32 cellular contexts compared by ENCODE assay signal in the genomic region with DNA sequence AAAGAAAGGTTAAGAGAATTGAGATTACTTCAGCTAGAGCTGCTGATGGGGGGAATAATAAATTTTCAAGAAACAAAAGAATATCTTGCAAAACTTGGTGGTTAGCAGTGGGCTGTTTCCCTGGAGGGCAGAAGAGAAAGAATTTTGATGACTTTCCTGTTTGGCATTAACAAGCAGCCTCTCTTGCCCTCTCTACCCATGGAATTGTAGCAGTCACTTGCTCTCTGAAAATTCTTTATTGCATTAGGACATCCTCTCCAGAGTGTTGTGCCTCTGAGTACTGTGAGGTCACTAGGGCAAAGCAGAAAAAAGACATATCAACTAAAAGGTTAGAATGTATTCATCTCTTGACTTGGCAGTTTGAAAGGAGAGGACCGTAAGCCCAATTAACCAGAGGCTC.
A peak's percentile ranks its signal among the peaks of the same experiment; 100 is the strongest.
DNase-seq lines count a peak whose midpoint lies in the region; ATAC-seq, FAIRE-seq and TF ChIP-seq lines count a peak whose summit lies in the region.
"Had no signal": no experiment of that assay in that cellular context is flagged by ENCODE, and none has a peak within 500 bp of the region (broad histone marks: within the 10 kb centered on the region; RNA-seq: fewer than 3 reads in every experiment).

No MANE protein-coding gene starts in this region.

- no peak overlapping the region for H3K9ac ChIP-seq in keratinocyte (ENCODE audit: control insufficient read depth, extremely low read depth, insufficient read depth, low read length)
- H3K9ac ChIP-seq: neural progenitor cell had no signal

- H3K9me3 Mint-ChIP-seq in MCF 10A (ENCODE audit: unreplicated experiment) = no peaks in the 10 kb centered on the region
- no peaks in the 10 kb centered on the region for H3K9me3 Mint-ChIP-seq in activated CD4-positive, alpha-beta T cell treated with anti-CD3 and anti-CD28 coated beads for 36 hours (ENCODE audit: low read depth)
- H3K9me3 Mint-ChIP-seq: activated naive CD8-positive, alpha-beta T cell treated with anti-CD3 and anti-CD28 coated beads for 36 hours; CD8-positive, alpha-beta memory T cell; stimulated activated memory B cell treated with anti-CD40 and anti-IgM and Interleukin-4, amounts not matched to agents 10 μg/mL and 1 μg/mL and 100 μg/mL, for 72 hours; T-cell had no signal

- no peaks in the 10 kb centered on the region for H3K9me3 ChIP-seq in PC-9 (ENCODE audit: insufficient read depth, low read depth)
- no peaks in the 10 kb centered on the region for H3K9me3 ChIP-seq in keratinocyte (ENCODE audit: control insufficient read depth, low read depth, low read length)
- H3K9me3 ChIP-seq in SJCRH30 (replicated peaks) = no peaks in the 10 kb centered on the region
- H3K9me3 ChIP-seq: heart left ventricle, upper lobe of right lung had no signal

- H2AFZ ChIP-seq in PC-9 = 0 out of 2 replicates have a peak overlapping the region, but pooled peaks have one; percentile 27
- H2AFZ ChIP-seq in keratinocyte (ENCODE audit: control insufficient read depth, low read length) = no peak overlapping the region
- H2AFZ ChIP-seq: neural progenitor cell had no signal

- H4K20me1 ChIP-seq in PC-9 (ENCODE audit: insufficient read depth) (no peaks in the 10 kb centered on the region), keratinocyte (ENCODE audit: control insufficient read depth, extremely low read depth, insufficient read depth, low read length) (no peaks in the 10 kb centered on the region)

- dilution Hi-C loops in keratinocyte (cut with MboI; ENCODE audit: extremely low pct_ligation_motif_present, low sequenced_read_pairs) = no loop called here

- H3K4me1 ChIP-seq in PC-9 (replicated peaks; ENCODE audit: insufficient read depth) = peaks cover 50% of the 10 kb centered on the region
- H3K4me1 ChIP-seq in keratinocyte (ENCODE audit: control insufficient read depth, extremely low read depth, insufficient read depth, low read length) = peaks cover 45% of the 10 kb centered on the region
- no peaks in the 10 kb centered on the region for H3K4me1 ChIP-seq in SJCRH30
- H3K4me1 ChIP-seq: heart left ventricle, neural progenitor cell, upper lobe of right lung had no signal

- H3K4me3 ChIP-seq in PC-9 (no peak overlapping the region), keratinocyte (ENCODE audit: control insufficient read depth in 2 of 3, extremely low read depth in 1 of 3, insufficient read depth in 2 of 3, low read depth in 1 of 3, low read length in 3 of 3) (no peak overlapping the region), SJCRH30 (no peak overlapping the region)
- H3K4me3 ChIP-seq: dorsolateral prefrontal cortex, heart left ventricle, neural progenitor cell, upper lobe of right lung had no signal

- CTCF ChIA-PET in PC-9 (lab: Charles Lee) (no interaction called here), MCF 10A (lab: Yijun Ruan, JAX) (no interaction called here)
- CTCF ChIA-PET in activated CD4-positive, alpha-beta T cell treated with anti-CD3 and anti-CD28 coated beads for 36 hours (lab: Charles Lee) = interaction anchor here (0.6 kb wide), 1 partner anchor 44 kb away, joined by 3 read pairs; no protein-coding TSS in a partner anchor

- ATAC-seq in activated CD4-positive, alpha-beta T cell treated with anti-CD3 and anti-CD28 coated beads for 36 hours = no peak
- ATAC-seq: activated CD8-positive, alpha-beta T cell treated with anti-CD3 and anti-CD28 coated beads, Interleukin-2, amount 10 ng/mL, durations not matched to agents 7 days and 5 days; heart left ventricle; HepG2; sciatic nerve; stimulated activated memory B cell treated with anti-CD40 and anti-IgM and Interleukin-4, amounts not matched to agents 10 μg/mL and 1 μg/mL and 100 μg/mL, for 72 hours; T-cell; upper lobe of right lung had no signal

- H3K79me2 ChIP-seq in PC-9 (ENCODE audit: low read depth) (no peaks in the 10 kb centered on the region), keratinocyte (ENCODE audit: control insufficient read depth, insufficient read depth, low read length) (no peaks in the 10 kb centered on the region)

- H3K27ac Mint-ChIP-seq in MCF 10A (ENCODE audit: low read depth, unreplicated experiment) = no peak overlapping the region
- no peak overlapping the region for H3K27ac Mint-ChIP-seq in activated CD4-positive, alpha-beta T cell treated with anti-CD3 and anti-CD28 coated beads for 36 hours
- H3K27ac Mint-ChIP-seq: activated CD8-positive, alpha-beta T cell treated with anti-CD3 and anti-CD28 coated beads, Interleukin-2, amount 10 ng/mL, durations not matched to agents 7 days and 5 days; activated naive CD8-positive, alpha-beta T cell treated with anti-CD3 and anti-CD28 coated beads for 36 hours; B cell; CD8-positive, alpha-beta memory T cell; neural progenitor cell; stimulated activated memory B cell treated with anti-CD40 and anti-IgM and Interleukin-4, amounts not matched to agents 10 μg/mL and 1 μg/mL and 100 μg/mL, for 72 hours; T-cell had no signal

- H3K36me3 ChIP-seq in PC-9 (ENCODE audit: low read depth) = no peaks in the 10 kb centered on the region
- no peaks in the 10 kb centered on the region for H3K36me3 ChIP-seq in keratinocyte (ENCODE audit: control insufficient read depth in 2 of 2, extremely low read depth in 1 of 2, insufficient read depth in 2 of 2, low read length in 2 of 2)
- H3K36me3 ChIP-seq in SJCRH30 = no peaks in the 10 kb centered on the region
- H3K36me3 ChIP-seq: heart left ventricle, neural progenitor cell, upper lobe of right lung had no signal

- no peaks in the 10 kb centered on the region for H3K27me3 Mint-ChIP-seq in MCF 10A (ENCODE audit: insufficient read depth, unreplicated experiment)
- H3K27me3 Mint-ChIP-seq in activated CD4-positive, alpha-beta T cell treated with anti-CD3 and anti-CD28 coated beads for 36 hours = peaks cover 9% of the 10 kb centered on the region
- H3K27me3 Mint-ChIP-seq: activated naive CD8-positive, alpha-beta T cell treated with anti-CD3 and anti-CD28 coated beads for 36 hours; B cell had no signal

- peaks cover 36% of the 10 kb centered on the region for H3K4me1 Mint-ChIP-seq in MCF 10A (ENCODE audit: insufficient read depth, unreplicated experiment)
- no peaks in the 10 kb centered on the region for H3K4me1 Mint-ChIP-seq in activated CD4-positive, alpha-beta T cell treated with anti-CD3 and anti-CD28 coated beads for 36 hours
- H3K4me1 Mint-ChIP-seq: activated naive CD8-positive, alpha-beta T cell treated with anti-CD3 and anti-CD28 coated beads for 36 hours; CD8-positive, alpha-beta memory T cell; neural progenitor cell; T-cell had no signal

- no peaks in the 10 kb centered on the region for H3K9me1 ChIP-seq in keratinocyte (ENCODE audit: control insufficient read depth, extremely low read depth, insufficient read depth, low read length)

- no peak overlapping the region for H3K4me3 Mint-ChIP-seq in MCF 10A (ENCODE audit: unreplicated experiment)
- no peak overlapping the region for H3K4me3 Mint-ChIP-seq in activated CD4-positive, alpha-beta T cell treated with anti-CD3 and anti-CD28 coated beads for 36 hours
- H3K4me3 Mint-ChIP-seq: activated CD8-positive, alpha-beta T cell treated with anti-CD3 and anti-CD28 coated beads, Interleukin-2, amount 10 ng/mL, durations not matched to agents 7 days and 5 days; activated naive CD8-positive, alpha-beta T cell treated with anti-CD3 and anti-CD28 coated beads for 36 hours; B cell; CD8-positive, alpha-beta memory T cell; neural progenitor cell; stimulated activated memory B cell treated with anti-CD40 and anti-IgM and Interleukin-4, amounts not matched to agents 10 μg/mL and 1 μg/mL and 100 μg/mL, for 72 hours; T-cell had no signal

- H3K27ac ChIP-seq in PC-9 = peak overlapping the region; percentile 71
- H3K27ac ChIP-seq in keratinocyte (ENCODE audit: control insufficient read depth, insufficient read depth, low read length) = no peak overlapping the region
- no peak overlapping the region for H3K27ac ChIP-seq in SJCRH30
- H3K27ac ChIP-seq: dorsolateral prefrontal cortex, heart left ventricle, neural progenitor cell, upper lobe of right lung had no signal

- peaks cover 23% of the 10 kb centered on the region for H3F3A ChIP-seq in PC-9 (ENCODE audit: insufficient read depth, low read depth)

- FAIRE-seq in keratinocyte (lab: Jason Lieb, UNC) = peak; percentile 66
- FAIRE-seq: HepG2 had no signal

- H3K27me3 ChIP-seq in PC-9 (ENCODE audit: insufficient read depth, low read depth) (no peaks in the 10 kb centered on the region), keratinocyte (ENCODE audit: control insufficient read depth, extremely low read depth, insufficient read depth, low read length) (no peaks in the 10 kb centered on the region), SJCRH30 (no peaks in the 10 kb centered on the region)
- H3K27me3 ChIP-seq: neural progenitor cell, upper lobe of right lung had no signal

- no peaks in the 10 kb centered on the region for H3K9me2 ChIP-seq in PC-9 (ENCODE audit: insufficient read depth)

- H3K36me3 Mint-ChIP-seq in MCF 10A (ENCODE audit: insufficient read depth, unreplicated experiment) = no peaks in the 10 kb centered on the region
- H3K36me3 Mint-ChIP-seq in activated CD4-positive, alpha-beta T cell treated with anti-CD3 and anti-CD28 coated beads for 36 hours (ENCODE audit: low read depth) = no peaks in the 10 kb centered on the region
- H3K36me3 Mint-ChIP-seq: activated naive CD8-positive, alpha-beta T cell treated with anti-CD3 and anti-CD28 coated beads for 36 hours; CD8-positive, alpha-beta memory T cell; neural progenitor cell; T-cell had no signal

- BruUV-seq in PC-9 (replicated peaks; lab: Mats Ljungman, UMichigan) (no TSS peak), MCF 10A (replicated peaks; lab: Mats Ljungman, UMichigan) (no TSS peak)

- peak overlapping the region; percentile 56 for H3K4me2 ChIP-seq in PC-9
- peak overlapping the region; percentile 42 for H3K4me2 ChIP-seq in keratinocyte (ENCODE audit: control insufficient read depth, extremely low read depth, insufficient read depth, low read depth, low read length)
- H3K4me2 ChIP-seq: neural progenitor cell had no signal

- POLR2A ChIA-PET in PC-9 (lab: Charles Lee; ENCODE audit: unreplicated experiment) (interaction anchor here (0.5 to 0.6 kb wide), 2 partner anchors 58 to 73 kb away, joined by 3 to 4 read pairs; no protein-coding TSS in a partner anchor), MCF 10A (lab: Yijun Ruan, JAX) (interaction anchor here (2.2 kb wide), 1 partner anchor 16 kb away, joined by 4 read pairs; no protein-coding TSS in a partner anchor)
- POLR2A ChIA-PET in activated CD4-positive, alpha-beta T cell treated with anti-CD3 and anti-CD28 coated beads for 36 hours (lab: Charles Lee) = no interaction called here

- DNase-seq in ELR (ENCODE audit: low read depth) (peak; percentile 39), PC-9 (peak; percentile 16 to 91), MCF 10A (ENCODE audit: unreplicated experiment) (peak; percentile 47), keratinocyte (ENCODE audit: low read depth, low spot score) (no peak), SJCRH30 (no peak), GDM1 (lab: John Stamatoyannopoulos, UW) (no peak), NCI-H2227 (lab: John Stamatoyannopoulos, UW; ENCODE audit: unreplicated experiment) (no peak)
- no peak for DNase-seq in activated CD4-positive, alpha-beta T cell treated with anti-CD3 and anti-CD28 coated beads for 36 hours
- DNase-seq: activated CD8-positive, alpha-beta T cell treated with anti-CD3 and anti-CD28 coated beads, Interleukin-2, amount 10 ng/mL, durations not matched to agents 7 days and 5 days; activated effector memory CD4-positive, alpha-beta T cell treated with Interleukin-2 at 50 U/mL for 16 hours; activated naive CD8-positive, alpha-beta T cell treated with anti-CD3 and anti-CD28 coated beads for 36 hours; activated T-cell treated with anti-CD3 and anti-CD28 coated beads for 4 hours; CD8-positive, alpha-beta memory T cell; cerebellar nuclear complex; DMS153; dorsolateral prefrontal cortex; HCEC 1CT; heart left ventricle; Karpas-422; MV-4-11; NCI-H524; posterior cingulate gyrus; SHP77 treated with DMSO at 0.1 percent for 48 hours; stimulated activated CD4-positive, alpha-beta T cell treated with anti-CD3 and anti-CD28 coated beads, Interleukin-4, amount 100 ng/mL, for 24 hours; substantia nigra; T-cell; upper lobe of right lung had no signal

- intact Hi-C loops in PC-9 (cut with micrococcal nuclease; ENCODE audit: unreplicated experiment) (no loop called here), MCF 10A (cut with micrococcal nuclease) (no loop called here)
- intact Hi-C loops in activated CD4-positive, alpha-beta T cell treated with anti-CD3 and anti-CD28 coated beads for 36 hours (cut with DNase I, micrococcal nuclease) = no loop called here

- TF ChIP-seq CTCF in PC-9 (conservative IDR thresholded peaks at IDR 0.05) (no peak), MCF 10A (IDR thresholded peaks at IDR 0.05; ENCODE audit: unreplicated experiment) (no peak), keratinocyte (optimal IDR thresholded peaks at IDR 0.05 in 1 of 3, IDR thresholded peaks at IDR 0.05 in 1 of 3, conservative IDR thresholded peaks at IDR 0.05 in 1 of 3; ENCODE audit: extremely low read depth in 1 of 3, insufficient read depth in 2 of 3, low read length in 3 of 3) (no peak)

Comparison
In these comparisons a context has a peak if more than half of its experiments do, and no peak if none do; other contexts are left out.
1. DNase-seq: peak in ELR (single experiment), PC-9 (2 of 2) and MCF 10A (single experiment); none in keratinocyte (single experiment), SJCRH30 (0 of 2), GDM1 (single experiment), activated CD4-positive, alpha-beta T cell treated with anti-CD3 and anti-CD28 coated beads for 36 hours (single experiment) and NCI-H2227 (single experiment).